26 cellular contexts compared by ENCODE assay signal in genomic region chr3:114855839-114856238, GRCh38.
DNase-seq lines count a peak whose midpoint lies in the region; ATAC-seq and TF ChIP-seq lines count a peak whose summit lies in the region.
"Had no signal": no experiment of that assay in that cellular context is flagged by ENCODE, and none has a peak within 500 bp of the region (broad histone marks: within the 10 kb centered on the region; RNA-seq: fewer than 3 reads in every experiment).

No MANE protein-coding gene starts in this region.

- CTCF ChIA-PET in T-cell (lab: Charles Lee): no interaction called here

- no peaks in the 10 kb centered on the region for H3F3A ChIP-seq in neural cell (ENCODE audit: insufficient read depth, low read length, poor library complexity, severe bottlenecking)

- H3K9ac ChIP-seq in neural cell (ENCODE audit: low read length): no peak overlapping the region

- H3K27ac ChIP-seq in neural cell (ENCODE audit: low read length): peak overlapping the region; percentile 89
- no peak overlapping the region for H3K27ac ChIP-seq in adrenal gland
- H3K27ac ChIP-seq: gastrocnemius medialis, left ventricle myocardium inferior, skin epidermis, upper lobe of left lung had no signal

- H3K4me3 ChIP-seq in neural cell (ENCODE audit: low read length) (no peak overlapping the region), adrenal gland (no peak overlapping the region)
- H3K4me3 ChIP-seq: gastrocnemius medialis, HAP-1, left ventricle myocardium inferior, skin epidermis, upper lobe of left lung had no signal

- H3K27me3 Mint-ChIP-seq in activated naive CD8-positive, alpha-beta T cell treated with anti-CD3 and anti-CD28 coated beads, Interleukin-2, amount 50 U/mL, for 24 hours: no peaks in the 10 kb centered on the region
- no peaks in the 10 kb centered on the region for H3K27me3 Mint-ChIP-seq in activated naive CD8-positive, alpha-beta T cell treated with anti-CD3 and anti-CD28 coated beads for 36 hours
- H3K27me3 Mint-ChIP-seq in T-cell: no peaks in the 10 kb centered on the region

- H3K27me3 ChIP-seq in neural cell (ENCODE audit: insufficient read depth, low read depth, low read length) (no peaks in the 10 kb centered on the region), adrenal gland (no peaks in the 10 kb centered on the region)
- H3K27me3 ChIP-seq: gastrocnemius medialis, upper lobe of left lung had no signal

- POLR2A ChIA-PET in T-cell (lab: Charles Lee): interaction anchor here in 1 of 2 donors (0.6 kb wide), 1 partner anchor 9 kb away, joined by 5 read pairs; no protein-coding TSS in a partner anchor

- TF ChIP-seq CTCF in neural cell (IDR thresholded peaks at IDR 0.05; ENCODE audit: poor library complexity, severe bottlenecking): no peak
- TF ChIP-seq CTCF in adrenal gland (IDR thresholded peaks at IDR 0.05): no peak

- peaks cover 5 to 12% of the 10 kb centered on the region in 2 donors for H3K4me1 ChIP-seq in adrenal gland (replicated peaks in 1 of 2)

- no peak overlapping the region for H3K4me2 ChIP-seq in neural cell (ENCODE audit: low read length)

- no peak for TF ChIP-seq EP300 in neural cell (conservative IDR thresholded peaks at IDR 0.05; ENCODE audit: poor library complexity, severe bottlenecking)

- no peaks in the 10 kb centered on the region for H3K9me2 ChIP-seq in neural cell (ENCODE audit: insufficient read depth, low read length)

- 94 to 97% (median 96%) methylated on average over 5 of the region's 5 CpGs for WGBS in adrenal gland, 4 donors

- TF ChIP-seq POLR2A in adrenal gland (IDR thresholded peaks at IDR 0.05): no peak

- H3K9me3 Mint-ChIP-seq in activated naive CD8-positive, alpha-beta T cell treated with anti-CD3 and anti-CD28 coated beads, Interleukin-2, amount 50 U/mL, for 24 hours: no peaks in the 10 kb centered on the region
- H3K9me3 Mint-ChIP-seq in activated naive CD8-positive, alpha-beta T cell treated with anti-CD3 and anti-CD28 coated beads for 36 hours: no peaks in the 10 kb centered on the region
- no peaks in the 10 kb centered on the region for H3K9me3 Mint-ChIP-seq in T-cell
- H3K9me3 Mint-ChIP-seq: CD8-positive, alpha-beta T cell had no signal

- peaks cover 27% of the 10 kb centered on the region for H3K4me1 Mint-ChIP-seq in activated naive CD8-positive, alpha-beta T cell treated with anti-CD3 and anti-CD28 coated beads, Interleukin-2, amount 50 U/mL, for 24 hours
- H3K4me1 Mint-ChIP-seq in activated naive CD8-positive, alpha-beta T cell treated with anti-CD3 and anti-CD28 coated beads for 36 hours: peaks cover 35% of the 10 kb centered on the region
- peaks cover 17 to 36% (median 24%) of the 10 kb centered on the region in 3 donors for H3K4me1 Mint-ChIP-seq in T-cell

- no peaks in the 10 kb centered on the region for H4K20me1 ChIP-seq in neural cell (ENCODE audit: insufficient read depth)

- peak; percentile 59 for ATAC-seq in activated naive CD8-positive, alpha-beta T cell treated with anti-CD3 and anti-CD28 coated beads, Interleukin-2, amount 50 U/mL, for 24 hours
- peak; percentile 81 for ATAC-seq in GM21526 (IDR thresholded peaks at IDR 0.05; ENCODE audit: low FRiP score, unreplicated experiment)
- ATAC-seq in HG03342 (IDR thresholded peaks at IDR 0.05; ENCODE audit: unreplicated experiment): peak; percentile 57
- no peak for ATAC-seq in T-cell (replicated peaks in 1 of 4)
- ATAC-seq: CD8-positive, alpha-beta T cell; gastrocnemius medialis had no signal

- no peak for TF ChIP-seq RAD21 in neural cell (conservative IDR thresholded peaks at IDR 0.05)

- H3K4me3 Mint-ChIP-seq in activated naive CD8-positive, alpha-beta T cell treated with anti-CD3 and anti-CD28 coated beads, Interleukin-2, amount 50 U/mL, for 24 hours: no peak overlapping the region
- no peak overlapping the region for H3K4me3 Mint-ChIP-seq in activated naive CD8-positive, alpha-beta T cell treated with anti-CD3 and anti-CD28 coated beads for 36 hours
- no peak overlapping the region for H3K4me3 Mint-ChIP-seq in T-cell
- H3K4me3 Mint-ChIP-seq: CD8-positive, alpha-beta T cell had no signal

- H3K36me3 ChIP-seq in neural cell (ENCODE audit: insufficient read depth, low read length) (no peaks in the 10 kb centered on the region), adrenal gland (replicated peaks in 1 of 2) (no peaks in the 10 kb centered on the region)
- H3K36me3 ChIP-seq: gastrocnemius medialis, HAP-1, left ventricle myocardium inferior, upper lobe of left lung had no signal

- DNase-seq in activated naive CD8-positive, alpha-beta T cell treated with anti-CD3 and anti-CD28 coated beads, Interleukin-2, amount 50 U/mL, for 24 hours: no peak
- no peak for DNase-seq in activated naive CD8-positive, alpha-beta T cell treated with anti-CD3 and anti-CD28 coated beads for 36 hours
- no peak for DNase-seq in T-cell
- no peak for DNase-seq in adrenal gland
- DNase-seq in NCI-H2107 (lab: John Stamatoyannopoulos, UW): no peak
- DNase-seq: 8988T; activated naive CD4-positive, alpha-beta T cell treated with Interleukin-2 at 50 U/mL for 16 hours; activated T-cell treated with anti-CD3 and anti-CD28 coated beads, Interleukin-2, amount 50 U/mL, for 48 hours; AML-193; amygdala; CD8-positive, alpha-beta T cell; cortex of kidney; DMS 273 treated with DMSO at 0.1 percent for 48 hours; gastrocnemius medialis; hippocampal formation; left ventricle myocardium inferior; NCI-H1048; NCI-H1694 treated with DMSO at 0.1 percent for 48 hours; RPMI8226; substantia nigra; upper lobe of left lung had no signal

- no peaks in the 10 kb centered on the region for H3K9me3 ChIP-seq in neural cell (ENCODE audit: low read length)
- H3K9me3 ChIP-seq in adrenal gland (replicated peaks in 1 of 3): no peaks in the 10 kb centered on the region
- H3K9me3 ChIP-seq: gastrocnemius medialis, HAP-1, left ventricle myocardium inferior, upper lobe of left lung had no signal

- intact Hi-C loops in adrenal gland (cut with DNase I): no loop called here

- H3K79me2 ChIP-seq in neural cell (replicated peaks; ENCODE audit: insufficient read depth, low read length): no peaks in the 10 kb centered on the region

- no peak overlapping the region for H2AFZ ChIP-seq in neural cell (ENCODE audit: low read depth, low read length)

- no peak overlapping the region for H3K27ac Mint-ChIP-seq in activated naive CD8-positive, alpha-beta T cell treated with anti-CD3 and anti-CD28 coated beads, Interleukin-2, amount 50 U/mL, for 24 hours
- H3K27ac Mint-ChIP-seq in activated naive CD8-positive, alpha-beta T cell treated with anti-CD3 and anti-CD28 coated beads for 36 hours: no peak overlapping the region
- H3K27ac Mint-ChIP-seq in T-cell: no peak overlapping the region
- H3K27ac Mint-ChIP-seq: CD8-positive, alpha-beta T cell had no signal

- no peaks in the 10 kb centered on the region for H3K36me3 Mint-ChIP-seq in activated naive CD8-positive, alpha-beta T cell treated with anti-CD3 and anti-CD28 coated beads, Interleukin-2, amount 50 U/mL, for 24 hours (ENCODE audit: low read depth)
- peaks cover 2% of the 10 kb centered on the region for H3K36me3 Mint-ChIP-seq in activated naive CD8-positive, alpha-beta T cell treated with anti-CD3 and anti-CD28 coated beads for 36 hours
- H3K36me3 Mint-ChIP-seq in T-cell: peaks cover 11% of the 10 kb centered on the region

TF ChIP-seq in neural cell, 6 proteins besides CTCF, POLR2A, EP300 and RAD21:
- TF ChIP-seq EZH2 (IDR thresholded peaks at IDR 0.05; ENCODE audit: borderline replicate concordance, insufficient read depth, low read length, poor library complexity, severe bottlenecking) (no peak), TAF1 (IDR thresholded peaks at IDR 0.05; ENCODE audit: low read depth) (no peak), POLR2AphosphoS5 (IDR thresholded peaks at IDR 0.05) (no peak), SMC3 (conservative IDR thresholded peaks at IDR 0.05; ENCODE audit: poor library complexity) (no peak), REST (IDR thresholded peaks at IDR 0.05; ENCODE audit: borderline replicate concordance) (no peak), MXI1 (conservative IDR thresholded peaks at IDR 0.05; ENCODE audit: poor library complexity, severe bottlenecking) (no peak)

Comparison
In these comparisons a context has a peak if more than half of its experiments do, and no peak if none do; other contexts are left out.
1. ATAC-seq: peak in activated naive CD8-positive, alpha-beta T cell treated with anti-CD3 and anti-CD28 coated beads, Interleukin-2, amount 50 U/mL, for 24 hours (single experiment), GM21526 (single experiment) and HG03342 (single experiment); none in T-cell (0 of 4).